8 cellular contexts compared by ENCODE assay signal in the genomic region with DNA sequence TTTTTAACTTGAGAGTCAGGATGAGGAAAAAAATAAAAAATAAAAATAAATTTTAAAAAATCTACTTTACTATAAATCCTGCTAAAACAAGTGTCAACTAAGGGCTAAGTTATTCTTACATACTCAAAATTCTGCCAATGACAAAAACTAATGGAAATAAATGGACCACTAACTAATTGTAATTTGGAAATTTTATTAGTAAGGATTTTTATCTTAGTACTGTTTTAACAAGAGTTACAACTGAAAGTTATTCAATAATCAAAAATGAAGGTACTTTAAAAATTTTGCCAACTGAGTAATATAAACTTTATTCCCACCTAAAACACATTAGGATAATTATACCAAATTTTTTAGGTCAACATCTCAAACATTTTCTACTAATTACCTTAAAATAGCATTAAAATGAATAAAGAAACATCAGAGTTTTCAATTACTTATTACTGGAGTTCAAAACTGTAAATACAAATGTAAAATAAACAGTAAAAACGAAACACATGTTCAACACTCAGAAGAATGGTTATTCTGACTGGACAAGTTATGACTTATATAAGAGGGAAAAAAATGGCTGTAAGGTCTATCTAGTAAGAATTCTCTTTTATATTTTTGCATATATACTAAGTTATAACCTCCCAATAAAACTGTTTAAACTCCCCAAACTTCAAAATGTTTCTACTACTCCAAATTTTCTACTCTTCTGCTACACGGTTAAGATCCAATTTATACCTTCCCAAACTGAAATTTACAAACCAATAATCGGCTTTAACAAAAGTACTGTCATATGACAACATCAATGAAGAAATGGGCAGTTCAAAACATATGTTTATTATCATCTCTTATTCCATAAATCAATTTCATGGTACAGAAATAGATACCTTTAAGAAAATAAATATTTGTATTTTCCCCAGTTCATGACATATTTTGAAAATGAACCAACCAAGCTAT. TPM values are rescaled to one million over a fixed set of nuclear protein-coding genes. Genes with fewer than 3 reads are reported as not detected.
DNase-seq lines count a peak whose midpoint lies in the region; ATAC-seq and TF ChIP-seq lines count a peak whose summit lies in the region.

No MANE protein-coding gene starts in this region.

- H3K4me3 ChIP-seq in Caco-2 (ENCODE audit: low read depth, low read length) (peak overlapping the region; percentile 91), osteoblast (ENCODE audit: insufficient read depth, low read length) (peak overlapping the region; percentile 87)

- no peaks in the 10 kb centered on the region for H3K9me3 ChIP-seq in Caco-2
- no peaks in the 10 kb centered on the region for H3K9me3 ChIP-seq in osteoblast (ENCODE audit: low read depth, low read length)

- H4K20me1 ChIP-seq in osteoblast (ENCODE audit: insufficient read depth, low read length), result peaks cover 24% of the 10 kb centered on the region

- H2AFZ ChIP-seq in osteoblast (ENCODE audit: low read length), result no peak overlapping the region

- no TSS peak for BruUV-seq in Caco-2 (replicated peaks; lab: Mats Ljungman, UMichigan)

- H3K4me3 Mint-ChIP-seq in Caco-2 (ENCODE audit: unreplicated experiment), result peak overlapping the region; percentile 84
- H3K4me3 Mint-ChIP-seq in endothelial cell (ENCODE audit: unreplicated experiment), result peak overlapping the region; percentile 93

- TF ChIP-seq CTCF in Caco-2 (IDR thresholded peaks at IDR 0.05; ENCODE audit: insufficient read depth in 1 of 2, low read depth in 1 of 2, low read length in 1 of 2, severe bottlenecking in 1 of 2, unreplicated experiment in 1 of 2), result no peak
- no peak for TF ChIP-seq CTCF in endothelial cell (IDR thresholded peaks at IDR 0.05; ENCODE audit: unreplicated experiment)
- no peak for TF ChIP-seq CTCF in osteoblast (IDR thresholded peaks at IDR 0.05; ENCODE audit: extremely low read depth, low read depth, low read length)

- POLR2A ChIA-PET in Caco-2 (lab: Charles Lee), result no interaction called here

- DNase-seq in Caco-2, result no peak
- peak; percentile 16 for DNase-seq in OCI-M1 (lab: John Stamatoyannopoulos, UW)
- no peak for DNase-seq in endothelial cell (ENCODE audit: low spot score)
- no peak for DNase-seq in osteoblast (ENCODE audit: insufficient read length, low spot score, missing footprints)
- no peak for DNase-seq in SK-N-DZ (ENCODE audit: low spot score)
- no peak for DNase-seq in NCI-H345 (lab: John Stamatoyannopoulos, UW)

- H3K4me2 ChIP-seq in osteoblast (ENCODE audit: insufficient read depth, low read length), result peak overlapping the region; percentile 85

- H3K27ac Mint-ChIP-seq in Caco-2 (ENCODE audit: unreplicated experiment), result peak overlapping the region; percentile 95
- H3K27ac Mint-ChIP-seq in endothelial cell (ENCODE audit: unreplicated experiment), result peak overlapping the region; percentile 4

- CTCF ChIA-PET in Caco-2 (lab: Charles Lee), result interaction anchor here (1.3 kb wide), 1 partner anchor 41 kb away, joined by 5 read pairs; no protein-coding TSS in a partner anchor

- peaks cover 6% of the 10 kb centered on the region for H3K9me3 Mint-ChIP-seq in Caco-2 (ENCODE audit: unreplicated experiment)
- H3K9me3 Mint-ChIP-seq in endothelial cell (ENCODE audit: unreplicated experiment), result no peaks in the 10 kb centered on the region

- H3K27me3 Mint-ChIP-seq in Caco-2 (ENCODE audit: insufficient read depth, unreplicated experiment) (no peaks in the 10 kb centered on the region), endothelial cell (ENCODE audit: unreplicated experiment) (peaks cover 11% of the 10 kb centered on the region)

- H3K27ac ChIP-seq in osteoblast (ENCODE audit: low read depth, low read length), result peak overlapping the region; percentile 91

- H3K4me1 Mint-ChIP-seq in Caco-2 (ENCODE audit: low read depth, unreplicated experiment) (peaks cover 27% of the 10 kb centered on the region), endothelial cell (ENCODE audit: unreplicated experiment) (peaks cover 39% of the 10 kb centered on the region)

- ATAC-seq in HG03439 (IDR thresholded peaks at IDR 0.05; ENCODE audit: unreplicated experiment) (no peak), GM21786 (IDR thresholded peaks at IDR 0.05; ENCODE audit: unreplicated experiment) (no peak)

- H3K4me1 ChIP-seq in Caco-2 (peaks cover 17% of the 10 kb centered on the region), osteoblast (ENCODE audit: insufficient read depth, low read length) (peaks cover 24% of the 10 kb centered on the region)

- intact Hi-C loops in Caco-2 (cut with micrococcal nuclease; ENCODE audit: unreplicated experiment), result loop anchor here (5.0 kb wide), 3 partner anchors 77 to 122 kb away; no protein-coding TSS in a partner anchor

- H3K27me3 ChIP-seq in Caco-2 (replicated peaks; ENCODE audit: control insufficient read depth, insufficient read depth, low read length) (no peaks in the 10 kb centered on the region), osteoblast (ENCODE audit: insufficient read depth, low read length) (no peaks in the 10 kb centered on the region)

- H3K36me3 ChIP-seq in Caco-2 (ENCODE audit: control insufficient read depth, insufficient read depth, low read length) (no peaks in the 10 kb centered on the region; the same call in none of the 2 replicates), osteoblast (ENCODE audit: insufficient read depth, low read length) (peaks cover 16% of the 10 kb centered on the region)

- peaks cover 70% of the 10 kb centered on the region for H3K79me2 ChIP-seq in osteoblast (ENCODE audit: insufficient read depth, low read length)

- H3K36me3 Mint-ChIP-seq in Caco-2 (ENCODE audit: insufficient read depth, unreplicated experiment) (peaks cover 61% of the 10 kb centered on the region), endothelial cell (ENCODE audit: low read depth, unreplicated experiment) (peaks cover 26% of the 10 kb centered on the region)

RNA-seq across cellular contexts. Expression of a gene that starts 2.7 kb away (rescaled TPM):
- total RNA-seq in Caco-2 (2022) (146 and 147 TPM in 2 replicates), endothelial cell (ENCODE audit: unreplicated experiment) (222 TPM), osteoblast (240 and 246 TPM in 2 replicates)
- polyA plus RNA-seq in SK-N-DZ (2014; cell fraction: cytosol; rRNA removed), result 67.5 and 68.8 TPM in 2 replicates
- polyA plus RNA-seq in SK-N-DZ (2014; cell fraction: nucleus; rRNA removed), result 99.1 and 143 TPM in 2 replicates
